Comparison of ENCODE assay signal across 22 cellular contexts in the genomic region with DNA sequence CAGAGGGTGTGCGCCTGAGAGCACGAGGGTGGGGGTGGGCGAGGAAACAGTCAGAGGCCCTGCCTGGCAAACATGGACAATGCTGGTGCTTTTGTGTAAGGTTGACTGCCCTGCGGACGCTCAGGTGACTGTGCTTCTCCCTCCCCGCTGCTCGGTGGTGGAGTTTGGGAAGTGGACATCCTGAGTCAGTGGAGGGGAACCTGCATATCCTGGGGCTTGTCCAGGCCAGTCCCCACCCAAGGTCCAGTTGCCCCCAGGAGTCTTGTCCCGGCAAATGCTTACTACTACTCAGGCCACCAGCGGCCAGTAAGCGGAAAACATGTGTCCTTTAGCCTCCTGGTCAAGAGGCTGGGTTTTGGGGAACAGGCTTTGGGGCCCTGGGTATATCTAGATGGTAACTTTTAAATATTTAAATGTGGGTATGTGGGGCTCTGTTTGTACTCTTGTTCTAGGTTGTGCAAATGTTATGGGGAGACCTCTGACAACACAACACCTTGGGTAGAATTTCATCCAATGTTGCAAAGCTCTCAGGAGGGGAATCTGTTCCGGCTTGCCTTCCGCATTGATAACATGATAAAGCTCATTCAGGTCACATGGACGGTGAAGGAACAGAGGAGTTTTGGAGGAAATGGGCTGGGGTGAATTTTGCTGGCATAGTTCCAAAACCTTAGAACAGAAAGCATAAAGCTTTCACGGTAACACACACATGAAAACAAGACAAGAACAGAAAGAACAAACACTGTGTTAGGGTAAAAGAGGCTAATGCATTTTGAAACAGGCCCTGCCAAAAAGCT.
DNase-seq lines count a peak whose midpoint lies in the region.
"Had no signal": no experiment of that assay in that cellular context is flagged by ENCODE, and none has a peak within 500 bp of the region (broad histone marks: within the 10 kb centered on the region; RNA-seq: fewer than 3 reads in every experiment).

No MANE protein-coding gene starts in this region.

- DNase-seq in COR-L47 (lab: John Stamatoyannopoulos, UW) (peak; percentile 10), NCI-H1092 (lab: John Stamatoyannopoulos, UW) (peak; percentile 70), NCI-H345 treated with DMSO at 0.1 percent for 48 hours (lab: John Stamatoyannopoulos, UW; ENCODE audit: unreplicated experiment) (peak; percentile 92), left kidney (ENCODE audit: low read depth, low spot score) (peak; percentile 16), NCI-H1694 (lab: John Stamatoyannopoulos, UW) (no peak), NCI-H2196 (lab: John Stamatoyannopoulos, UW; ENCODE audit: unreplicated experiment) (no peak)
- no peak for DNase-seq in stimulated activated CD4-positive, alpha-beta T cell treated with anti-CD3 and anti-CD28 coated beads, Interleukin-2, amount 100 ng/mL, for 24 hours
- DNase-seq: activated effector memory CD4-positive, alpha-beta T cell treated with anti-CD3 and anti-CD28 coated beads, Interleukin-2, amount 50 U/mL, for 16 hours; activated naive CD8-positive, alpha-beta T cell treated with anti-CD3 and anti-CD28 coated beads, Interleukin-2, amount 10 ng/mL, durations not matched to agents 7 days and 5 days; C1 segment of cervical spinal cord; cerebellar nuclear complex; DMS53; foreskin fibroblast; GF-D8; KBM-7; left lung; mesendoderm; naive B cell; NCI-H2029; NCI-H524; small intestine; stimulated activated CD4-positive, alpha-beta T cell treated with anti-CD3 and anti-CD28 coated beads, Interleukin-1b, Interleukin-23, amount 100 ng/mL, for 48 hours had no signal

Comparison
In these comparisons a context has a peak if more than half of its experiments do, and no peak if none do; other contexts are left out.
1. DNase-seq: peak in COR-L47 (single experiment), NCI-H1092 (single experiment), NCI-H345 treated with DMSO at 0.1 percent for 48 hours (single experiment) and left kidney (single experiment); none in NCI-H1694 (single experiment), NCI-H2196 (single experiment) and stimulated activated CD4-positive, alpha-beta T cell treated with anti-CD3 and anti-CD28 coated beads, Interleukin-2, amount 100 ng/mL, for 24 hours (0 of 2).